ENCODE assay signal across 13 cellular contexts in genomic region chr1:30923597-30923996, GRCh38.
"Had no signal": no experiment of that assay in that cellular context is flagged by ENCODE, and none has a peak within 500 bp of the region (broad histone marks: within the 10 kb centered on the region; RNA-seq: fewer than 3 reads in every experiment).

No MANE protein-coding gene starts in this region.

- H3K9me3 Mint-ChIP-seq: activated CD4-positive, alpha-beta memory T cell treated with anti-CD3 and anti-CD28 coated beads for 36 hours; activated naive CD8-positive, alpha-beta T cell treated with anti-CD3 and anti-CD28 coated beads, Interleukin-2, amount 50 U/mL, for 24 hours; activated T-cell treated with anti-CD3 and anti-CD28 coated beads, Interleukin-2, amount 50 U/mL, for 72 hours; central memory CD8-positive, alpha-beta T cell; dendritic cell treated with granulocyte-macrophage colony-stimulating factor and Interleukin-4, amounts not matched to agents 40 ng/mL and 50 ng/mL, for 4 days; immature natural killer cell; naive thymus-derived CD4-positive, alpha-beta T cell had no signal

- H3K27ac Mint-ChIP-seq: activated CD4-positive, alpha-beta memory T cell treated with anti-CD3 and anti-CD28 coated beads for 36 hours; activated naive CD8-positive, alpha-beta T cell treated with anti-CD3 and anti-CD28 coated beads, Interleukin-2, amount 50 U/mL, for 24 hours; activated T-cell treated with anti-CD3 and anti-CD28 coated beads, Interleukin-2, amount 50 U/mL, for 72 hours; immature natural killer cell; naive thymus-derived CD4-positive, alpha-beta T cell had no signal

- H3K27me3 Mint-ChIP-seq: central memory CD8-positive, alpha-beta T cell; dendritic cell treated with granulocyte-macrophage colony-stimulating factor and Interleukin-4, amounts not matched to agents 40 ng/mL and 50 ng/mL, for 4 days had no signal

- H3K36me3 Mint-ChIP-seq: activated CD4-positive, alpha-beta memory T cell treated with anti-CD3 and anti-CD28 coated beads for 36 hours; immature natural killer cell; naive thymus-derived CD4-positive, alpha-beta T cell had no signal

- ATAC-seq: activated naive CD8-positive, alpha-beta T cell treated with anti-CD3 and anti-CD28 coated beads, Interleukin-2, amount 50 U/mL, for 24 hours; activated T-cell treated with anti-CD3 and anti-CD28 coated beads, Interleukin-2, amount 50 U/mL, for 72 hours; left cardiac atrium; naive thymus-derived CD4-positive, alpha-beta T cell had no signal

- DNase-seq: activated CD4-positive, alpha-beta memory T cell treated with anti-CD3 and anti-CD28 coated beads for 36 hours; activated naive CD8-positive, alpha-beta T cell treated with anti-CD3 and anti-CD28 coated beads, Interleukin-2, amount 50 U/mL, for 24 hours; activated T-cell treated with anti-CD3 and anti-CD28 coated beads, Interleukin-2, amount 50 U/mL, for 72 hours; body of pancreas; immature natural killer cell; left cardiac atrium; naive thymus-derived CD4-positive, alpha-beta T cell; small intestine; uterus had no signal

- H3K4me3 Mint-ChIP-seq: activated CD4-positive, alpha-beta memory T cell treated with anti-CD3 and anti-CD28 coated beads for 36 hours; activated naive CD8-positive, alpha-beta T cell treated with anti-CD3 and anti-CD28 coated beads, Interleukin-2, amount 50 U/mL, for 24 hours; activated T-cell treated with anti-CD3 and anti-CD28 coated beads, Interleukin-2, amount 50 U/mL, for 72 hours; central memory CD8-positive, alpha-beta T cell; dendritic cell treated with granulocyte-macrophage colony-stimulating factor and Interleukin-4, amounts not matched to agents 40 ng/mL and 50 ng/mL, for 4 days; immature natural killer cell; naive thymus-derived CD4-positive, alpha-beta T cell had no signal

- H3K4me3 ChIP-seq: body of pancreas, lung, right atrium auricular region, uterus had no signal
